10 cellular contexts compared by ENCODE assay signal in genomic region chr3:10772230-10773161, GRCh38. TPM values are rescaled to one million over a fixed set of nuclear protein-coding genes. Genes with fewer than 3 reads are reported as not detected.
DNase-seq lines count a peak whose midpoint lies in the region; ATAC-seq and TF ChIP-seq lines count a peak whose summit lies in the region.
"Had no signal": no experiment of that assay in that cellular context is flagged by ENCODE, and none has a peak within 500 bp of the region (broad histone marks: within the 10 kb centered on the region; RNA-seq: fewer than 3 reads in every experiment).

No MANE protein-coding gene starts in this region.

- H3K4me3 ChIP-seq in LNCaP clone FGC (ENCODE audit: low read depth, low read length) (no peak overlapping the region), choroid plexus epithelial cell (ENCODE audit: low read depth, low read length) (no peak overlapping the region)

- peak; percentile 1 for DNase-seq in DMS53 (lab: John Stamatoyannopoulos, UW)
- DNase-seq in DMS53 treated with DMSO at 0.1 percent for 48 hours (lab: John Stamatoyannopoulos, UW; ENCODE audit: unreplicated experiment) = no peak
- peak; percentile 4 for DNase-seq in LNCaP clone FGC (ENCODE audit: low read depth)
- DNase-seq in choroid plexus epithelial cell (ENCODE audit: low read depth) = peak; percentile 8
- DNase-seq in mesenteric fat pad (ENCODE audit: low spot score) = peak; percentile 64
- DNase-seq in stimulated activated CD4-positive, alpha-beta T cell treated with anti-CD3 and anti-CD28 coated beads, Interleukin-1b, Interleukin-23, amount 100 ng/mL, for 48 hours = no peak
- DNase-seq: erythroblast, NCI-H2081 treated with DMSO at 0.1 percent for 48 hours had no signal

- TF ChIP-seq CTCF in LNCaP clone FGC (IDR thresholded peaks at IDR 0.05; ENCODE audit: control insufficient read depth, extremely low read depth, insufficient read depth) (peak; percentile 65), choroid plexus epithelial cell (conservative IDR thresholded peaks at IDR 0.05; ENCODE audit: low read depth, low read length) (peak; percentile 30)

- ATAC-seq in GM18858 (IDR thresholded peaks at IDR 0.05; ENCODE audit: unreplicated experiment) = no peak
- ATAC-seq in GM18511 (IDR thresholded peaks at IDR 0.05; ENCODE audit: unreplicated experiment) = no peak

RNA-seq across cellular contexts. Expression of gene SLC6A11, which starts 43.5 kb away (rescaled TPM):
- total RNA-seq in mesenteric fat pad = not detected

Comparison
In these comparisons a context has a peak if more than half of its experiments do, and no peak if none do; other contexts are left out.
1. DNase-seq: peak in DMS53 (single experiment), LNCaP clone FGC (single experiment), choroid plexus epithelial cell (single experiment) and mesenteric fat pad (single experiment); none in DMS53 treated with DMSO at 0.1 percent for 48 hours (single experiment) and stimulated activated CD4-positive, alpha-beta T cell treated with anti-CD3 and anti-CD28 coated beads, Interleukin-1b, Interleukin-23, amount 100 ng/mL, for 48 hours (single experiment).